Comparison of ENCODE assay signal across 11 cellular contexts in genomic region chr2:210459925-210460862, GRCh38. TPM values are rescaled to one million over a fixed set of nuclear protein-coding genes. Genes with fewer than 3 reads are reported as not detected.
DNase-seq lines count a peak whose midpoint lies in the region; ATAC-seq and TF ChIP-seq lines count a peak whose summit lies in the region.
"Had no signal": no experiment of that assay in that cellular context is flagged by ENCODE, and none has a peak within 500 bp of the region (broad histone marks: within the 10 kb centered on the region; RNA-seq: fewer than 3 reads in every experiment).

No MANE protein-coding gene starts in this region.

- H3K27me3 ChIP-seq in layer of hippocampus (ENCODE audit: control insufficient read depth, insufficient read depth, low read length) (no peaks in the 10 kb centered on the region), mammary epithelial cell (ENCODE audit: insufficient read depth, low read length) (no peaks in the 10 kb centered on the region)

- H3K27ac ChIP-seq in layer of hippocampus (ENCODE audit: low read depth, low read length) (peak overlapping the region; percentile 84), mammary epithelial cell (ENCODE audit: insufficient read depth, low read depth, low read length) (no peak overlapping the region)
- H3K27ac ChIP-seq: epithelial cell of prostate had no signal

- no peak overlapping the region for H2AFZ ChIP-seq in mammary epithelial cell (ENCODE audit: low read depth, low read length)
- H2AFZ ChIP-seq: parathyroid adenoma had no signal

- H3K9me3 Mint-ChIP-seq in activated T-helper 2 cell treated with anti-CD3 and anti-CD28 coated beads, Interferon-gamma antibody, Interleukin-2, Interleukin-4, amounts not matched to agents 10 μg/mL and 5 μg/mL and 100 μg/mL, durations not matched to agents 14 hours and 24 hours and 36 hours, result no peaks in the 10 kb centered on the region

- H3K27me3 Mint-ChIP-seq in activated T-helper 2 cell treated with anti-CD3 and anti-CD28 coated beads, Interferon-gamma antibody, Interleukin-2, Interleukin-4, amounts not matched to agents 10 μg/mL and 5 μg/mL and 100 μg/mL, durations not matched to agents 14 hours and 24 hours and 36 hours (ENCODE audit: low read depth), result no peaks in the 10 kb centered on the region

- CTCF ChIA-PET in mammary epithelial cell (lab: Charles Lee; ENCODE audit: low non-redundant PET), result no interaction called here

- in situ Hi-C loops in mammary epithelial cell (cut with MboI; ENCODE audit: low sequenced_read_pairs in 2 of 2), result no loop called here

- H3K4me3 Mint-ChIP-seq in activated T-helper 2 cell treated with anti-CD3 and anti-CD28 coated beads, Interferon-gamma antibody, Interleukin-2, Interleukin-4, amounts not matched to agents 10 μg/mL and 5 μg/mL and 100 μg/mL, durations not matched to agents 14 hours and 24 hours and 36 hours (ENCODE audit: low read depth), result no peak overlapping the region

- ATAC-seq in GM18519 (IDR thresholded peaks at IDR 0.05; ENCODE audit: low FRiP score, unreplicated experiment) (peak; percentile 40), GM21717 (IDR thresholded peaks at IDR 0.05; ENCODE audit: unreplicated experiment) (peak; percentile 61), HG03196 (IDR thresholded peaks at IDR 0.05; ENCODE audit: unreplicated experiment) (peak; percentile 63)
- ATAC-seq: SK-N-SH treated with all-trans-retinoic acid at 6 μM for 48 hours had no signal

- H3K9ac ChIP-seq in mammary epithelial cell (ENCODE audit: insufficient read depth, low read length), result no peak overlapping the region
- H3K9ac ChIP-seq: parathyroid adenoma had no signal

- H3K36me3 Mint-ChIP-seq in activated T-helper 2 cell treated with anti-CD3 and anti-CD28 coated beads, Interferon-gamma antibody, Interleukin-2, Interleukin-4, amounts not matched to agents 10 μg/mL and 5 μg/mL and 100 μg/mL, durations not matched to agents 14 hours and 24 hours and 36 hours (ENCODE audit: low read depth), result peaks cover 54% of the 10 kb centered on the region

- no peaks in the 10 kb centered on the region for H3K79me2 ChIP-seq in mammary epithelial cell (ENCODE audit: insufficient read depth, low read length)
- H3K79me2 ChIP-seq: parathyroid adenoma had no signal

- no peak overlapping the region for H3K4me2 ChIP-seq in mammary epithelial cell (ENCODE audit: insufficient read depth, low read depth, low read length)

- BruUV-seq in mammary epithelial cell (replicated peaks; lab: Mats Ljungman, UMichigan), result no TSS peak

- H4K20me1 ChIP-seq in mammary epithelial cell (ENCODE audit: insufficient read depth, low read length), result no peaks in the 10 kb centered on the region

- peaks cover 5% of the 10 kb centered on the region for H3K4me1 Mint-ChIP-seq in activated T-helper 2 cell treated with anti-CD3 and anti-CD28 coated beads, Interferon-gamma antibody, Interleukin-2, Interleukin-4, amounts not matched to agents 10 μg/mL and 5 μg/mL and 100 μg/mL, durations not matched to agents 14 hours and 24 hours and 36 hours (ENCODE audit: low read depth)

- no peaks in the 10 kb centered on the region for H3K9me3 ChIP-seq in mammary epithelial cell (replicated peaks; ENCODE audit: insufficient read depth, low read length)

- H3K27ac Mint-ChIP-seq in activated T-helper 2 cell treated with anti-CD3 and anti-CD28 coated beads, Interferon-gamma antibody, Interleukin-2, Interleukin-4, amounts not matched to agents 10 μg/mL and 5 μg/mL and 100 μg/mL, durations not matched to agents 14 hours and 24 hours and 36 hours, result no peak overlapping the region

- dilution Hi-C loops in mammary epithelial cell (cut with HindIII; ENCODE audit: low sequenced_read_pairs), result no loop called here

- H3K4me3 ChIP-seq in mammary epithelial cell (replicated peaks in 1 of 3; ENCODE audit: insufficient read depth in 1 of 3, low read depth in 2 of 3, low read length in 3 of 3), result no peak overlapping the region

- intact Hi-C loops in mammary epithelial cell (cut with micrococcal nuclease), result no loop called here
- intact Hi-C loops in activated T-helper 2 cell treated with anti-CD3 and anti-CD28 coated beads, Interferon-gamma antibody, Interleukin-2, Interleukin-4, amounts not matched to agents 10 μg/mL and 5 μg/mL and 100 μg/mL, durations not matched to agents 14 hours and 24 hours and 36 hours (cut with micrococcal nuclease), result no loop called here

- H3K36me3 ChIP-seq in mammary epithelial cell (ENCODE audit: insufficient read depth, low read length), result peaks cover 8% of the 10 kb centered on the region

- no peaks in the 10 kb centered on the region for H3K4me1 ChIP-seq in mammary epithelial cell (ENCODE audit: insufficient read depth, low read length)

- TF ChIP-seq CTCF in mammary epithelial cell (conservative IDR thresholded peaks at IDR 0.05 in 1 of 2, IDR thresholded peaks at IDR 0.05 in 1 of 2; ENCODE audit: extremely low read depth in 1 of 2, insufficient read depth in 1 of 2, low read depth in 1 of 2, low read length in 2 of 2), result no peak

- 90% methylated on average over 7 of the region's 7 CpGs for WGBS in mammary epithelial cell (ENCODE audit: low coverage, missing lambda C conversion rate)

- DNase-seq in glomerular visceral epithelial cell (ENCODE audit: extremely low spot score) (no peak), NCI-H187 (lab: John Stamatoyannopoulos, UW) (no peak), mammary epithelial cell (no peak)
- no peak for DNase-seq in activated T-helper 2 cell treated with anti-CD3 and anti-CD28 coated beads, Interferon-gamma antibody, Interleukin-2, Interleukin-4, amounts not matched to agents 10 μg/mL and 5 μg/mL and 100 μg/mL, durations not matched to agents 14 hours and 24 hours and 36 hours (ENCODE audit: low spot score)

RNA-seq across cellular contexts. Expression of gene LANCL1, which starts 16.4 kb away (rescaled TPM):
- total RNA-seq in mammary epithelial cell, result 10 to 100 TPM; 67.5 to 94.0 TPM
- 50.8 TPM for polyA plus RNA-seq in mammary epithelial cell
- 154 TPM for polyA minus RNA-seq in mammary epithelial cell
- 35.0 and 35.1 TPM in 2 replicates for total RNA-seq in activated T-helper 2 cell treated with anti-CD3 and anti-CD28 coated beads, Interferon-gamma antibody, Interleukin-2, Interleukin-4, amounts not matched to agents 10 μg/mL and 5 μg/mL and 100 μg/mL, durations not matched to agents 14 hours and 24 hours and 36 hours
